Comparison of ENCODE assay signal across 18 cellular contexts in genomic region chr5:40626834-40627233, GRCh38. TPM values are rescaled to one million over a fixed set of nuclear protein-coding genes. Genes with fewer than 3 reads are reported as not detected.
DNase-seq lines count a peak whose midpoint lies in the region; ATAC-seq and FAIRE-seq lines count a peak whose summit lies in the region.
"Had no signal": no experiment of that assay in that cellular context is flagged by ENCODE, and none has a peak within 500 bp of the region (broad histone marks: within the 10 kb centered on the region; RNA-seq: fewer than 3 reads in every experiment).

No MANE protein-coding gene starts in this region.

- CTCF ChIA-PET in activated CD4-positive, alpha-beta memory T cell treated with anti-CD3 and anti-CD28 coated beads, Interleukin-2, amount 10 ng/mL, durations not matched to agents 7 days and 5 days (lab: Charles Lee): no interaction called here

- peaks cover 2% of the 10 kb centered on the region for H3K9me3 Mint-ChIP-seq in activated CD4-positive, alpha-beta memory T cell treated with anti-CD3 and anti-CD28 coated beads, Interleukin-2, amount 10 ng/mL, durations not matched to agents 7 days and 5 days
- H3K9me3 Mint-ChIP-seq: CD4-positive, alpha-beta memory T cell had no signal

- no peak for ATAC-seq in HG03159 (IDR thresholded peaks at IDR 0.05; ENCODE audit: unreplicated experiment)
- ATAC-seq: A549 had no signal

- H3K4me3 Mint-ChIP-seq in activated CD4-positive, alpha-beta memory T cell treated with anti-CD3 and anti-CD28 coated beads, Interleukin-2, amount 10 ng/mL, durations not matched to agents 7 days and 5 days: no peak overlapping the region
- H3K4me3 Mint-ChIP-seq: CD4-positive, alpha-beta memory T cell had no signal

- H3K36me3 Mint-ChIP-seq in activated CD4-positive, alpha-beta memory T cell treated with anti-CD3 and anti-CD28 coated beads, Interleukin-2, amount 10 ng/mL, durations not matched to agents 7 days and 5 days (ENCODE audit: low read depth): peaks cover 8% of the 10 kb centered on the region
- H3K36me3 Mint-ChIP-seq: CD4-positive, alpha-beta memory T cell had no signal

- DNase-seq in HTR-8/SVneo (ENCODE audit: insufficient read length, low spot score) (no peak), RCC 7860 (ENCODE audit: low spot score) (peak; percentile 81), left kidney (ENCODE audit: low read depth, low spot score) (peak; percentile 62), medulla oblongata (ENCODE audit: extremely low spot score) (no peak)
- DNase-seq in activated CD4-positive, alpha-beta memory T cell treated with anti-CD3 and anti-CD28 coated beads, Interleukin-2, amount 10 ng/mL, durations not matched to agents 7 days and 5 days: no peak
- DNase-seq: 8988T; ACHN; C1 segment of cervical spinal cord; CD4-positive, alpha-beta memory T cell; COR-L47; DMS153; DND-41; GOT3 had no signal

- POLR2A ChIA-PET in activated CD4-positive, alpha-beta memory T cell treated with anti-CD3 and anti-CD28 coated beads, Interleukin-2, amount 10 ng/mL, durations not matched to agents 7 days and 5 days (lab: Charles Lee): interaction anchor here (1.7 kb wide), 1 partner anchor 21 kb away, joined by 5 read pairs; no protein-coding TSS in a partner anchor

- no peaks in the 10 kb centered on the region for H3K27me3 Mint-ChIP-seq in activated CD4-positive, alpha-beta memory T cell treated with anti-CD3 and anti-CD28 coated beads, Interleukin-2, amount 10 ng/mL, durations not matched to agents 7 days and 5 days
- H3K27me3 Mint-ChIP-seq: CD4-positive, alpha-beta memory T cell had no signal

- FAIRE-seq in HTR-8/SVneo (lab: Jason Lieb, UNC) (peak; percentile 38), RCC 7860 (lab: Jason Lieb, UNC) (peak; percentile 92)
- FAIRE-seq: A549, G401.6, GM12892, H54 had no signal

- H3K4me1 Mint-ChIP-seq in activated CD4-positive, alpha-beta memory T cell treated with anti-CD3 and anti-CD28 coated beads, Interleukin-2, amount 10 ng/mL, durations not matched to agents 7 days and 5 days: peaks cover 13% of the 10 kb centered on the region

- H3K27ac Mint-ChIP-seq in activated CD4-positive, alpha-beta memory T cell treated with anti-CD3 and anti-CD28 coated beads, Interleukin-2, amount 10 ng/mL, durations not matched to agents 7 days and 5 days: no peak overlapping the region

RNA-seq across cellular contexts. Expression of gene PTGER4, which starts 52.9 kb away (rescaled TPM):
- 10 to 100 TPM; 51.0 to 54.1 TPM for total RNA-seq in activated CD4-positive, alpha-beta memory T cell treated with anti-CD3 and anti-CD28 coated beads, Interleukin-2, amount 10 ng/mL, durations not matched to agents 7 days and 5 days

Comparison
In these comparisons a context has a peak if more than half of its experiments do, and no peak if none do; other contexts are left out.
1. DNase-seq: peak in RCC 7860 (single experiment) and left kidney (single experiment); none in HTR-8/SVneo (single experiment), medulla oblongata (single experiment) and activated CD4-positive, alpha-beta memory T cell treated with anti-CD3 and anti-CD28 coated beads, Interleukin-2, amount 10 ng/mL, durations not matched to agents 7 days and 5 days (single experiment).